9 cellular contexts compared by ENCODE assay signal in the genomic region with DNA sequence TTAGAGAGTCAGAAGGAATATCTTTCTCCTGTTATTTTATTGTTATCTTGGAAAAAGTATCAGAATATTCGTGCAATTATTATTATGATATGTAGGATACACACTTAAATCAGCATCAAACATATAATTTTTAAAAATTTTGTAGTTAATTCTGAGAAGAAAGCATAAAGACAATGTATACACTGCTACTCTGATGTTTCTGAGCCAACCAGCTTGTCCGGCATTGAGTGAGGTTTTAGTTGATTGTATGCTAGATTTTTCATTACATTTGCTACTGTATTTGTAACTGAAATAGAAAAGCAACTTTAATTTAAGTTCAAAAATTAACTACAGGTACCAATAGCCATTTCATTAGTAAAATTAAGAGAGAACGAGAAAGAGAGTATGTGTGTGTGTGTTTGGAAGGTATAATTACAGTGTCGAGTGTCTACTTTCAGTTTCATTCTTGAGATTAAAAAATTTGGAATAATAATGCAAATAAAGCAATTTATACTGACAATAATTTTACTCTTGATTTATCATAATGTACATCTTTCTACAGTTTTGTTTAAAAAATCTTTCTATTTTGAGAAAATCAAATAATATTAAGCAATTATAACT.
DNase-seq lines count a peak whose midpoint lies in the region; ATAC-seq, FAIRE-seq and TF ChIP-seq lines count a peak whose summit lies in the region.
"Had no signal": no experiment of that assay in that cellular context is flagged by ENCODE, and none has a peak within 500 bp of the region (broad histone marks: within the 10 kb centered on the region; RNA-seq: fewer than 3 reads in every experiment).

No MANE protein-coding gene starts in this region.

- CTCF ChIA-PET in activated CD8-positive, alpha-beta T cell treated with anti-CD3 and anti-CD28 coated beads for 36 hours (lab: Charles Lee), result no interaction called here

- H3K27ac Mint-ChIP-seq in activated CD8-positive, alpha-beta T cell treated with anti-CD3 and anti-CD28 coated beads for 36 hours, result no peak overlapping the region
- no peak overlapping the region for H3K27ac Mint-ChIP-seq in memory B cell

- DNase-seq in Karpas-422, result peak; percentile 47
- no peak for DNase-seq in activated CD8-positive, alpha-beta T cell treated with anti-CD3 and anti-CD28 coated beads for 36 hours
- no peak for DNase-seq in memory B cell (ENCODE audit: low spot score in 2 of 2)
- no peak for DNase-seq in HTR-8/SVneo (ENCODE audit: insufficient read length, low spot score)
- DNase-seq in Kasumi-1 (lab: John Stamatoyannopoulos, UW), result no peak
- no peak for DNase-seq in COLO668 (lab: John Stamatoyannopoulos, UW; ENCODE audit: unreplicated experiment)

- H3K27me3 ChIP-seq in BLaER1 treated with 17β-estradiol and CSF1 and Interleukin-3, amounts not matched to agents 10 nM and 100 nM, result no peaks in the 10 kb centered on the region
- H3K27me3 ChIP-seq in Karpas-422 (ENCODE audit: low read length), result no peaks in the 10 kb centered on the region

- no peaks in the 10 kb centered on the region for H3K9me3 ChIP-seq in BLaER1 treated with 17β-estradiol and CSF1 and Interleukin-3, amounts not matched to agents 10 nM and 100 nM (replicated peaks in 1 of 11)
- H3K9me3 ChIP-seq in Karpas-422 (ENCODE audit: low read length), result no peaks in the 10 kb centered on the region

- POLR2A ChIA-PET in activated CD8-positive, alpha-beta T cell treated with anti-CD3 and anti-CD28 coated beads for 36 hours (lab: Charles Lee), result no interaction called here

- no peaks in the 10 kb centered on the region for H3K79me2 ChIP-seq in Karpas-422 (ENCODE audit: low read length)

- H3K4me3 Mint-ChIP-seq in activated CD8-positive, alpha-beta T cell treated with anti-CD3 and anti-CD28 coated beads for 36 hours, result peak overlapping the region; percentile 38
- peak overlapping the region; percentile 85 for H3K4me3 Mint-ChIP-seq in memory B cell
- H3K4me3 Mint-ChIP-seq: neural crest cell had no signal

- peaks cover 1% of the 10 kb centered on the region for H3K9me3 Mint-ChIP-seq in activated CD8-positive, alpha-beta T cell treated with anti-CD3 and anti-CD28 coated beads for 36 hours
- peaks cover 2% of the 10 kb centered on the region for H3K9me3 Mint-ChIP-seq in memory B cell
- H3K9me3 Mint-ChIP-seq: neural crest cell had no signal

- peak overlapping the region; percentile 37 to 63 (median 54); a peak in 18 of 20 replicates for H3K4me3 ChIP-seq in BLaER1 treated with 17β-estradiol and CSF1 and Interleukin-3, amounts not matched to agents 10 nM and 100 nM
- H3K4me3 ChIP-seq in Karpas-422 (ENCODE audit: low read length), result peak overlapping the region; percentile 53

- intact Hi-C loops in activated CD8-positive, alpha-beta T cell treated with anti-CD3 and anti-CD28 coated beads for 36 hours (cut with micrococcal nuclease), result no loop called here

- TF ChIP-seq CTCF in activated CD8-positive, alpha-beta T cell treated with anti-CD3 and anti-CD28 coated beads for 36 hours (IDR thresholded peaks at IDR 0.05), result no peak

- H3K36me3 ChIP-seq in BLaER1 treated with 17β-estradiol and CSF1 and Interleukin-3, amounts not matched to agents 10 nM and 100 nM, result no peaks in the 10 kb centered on the region
- H3K36me3 ChIP-seq in Karpas-422 (ENCODE audit: insufficient read depth, low read length), result no peaks in the 10 kb centered on the region

- peak overlapping the region; percentile 64 for H2AFZ ChIP-seq in Karpas-422 (ENCODE audit: low read length)

- no peaks in the 10 kb centered on the region for H3K27me3 Mint-ChIP-seq in activated CD8-positive, alpha-beta T cell treated with anti-CD3 and anti-CD28 coated beads for 36 hours
- H3K27me3 Mint-ChIP-seq in memory B cell, result no peaks in the 10 kb centered on the region

- H3K4me2 ChIP-seq in BLaER1 treated with 17β-estradiol and CSF1 and Interleukin-3, amounts not matched to agents 10 nM and 100 nM, result peak overlapping the region; percentile 52 to 90 (median 78); a peak in 21 of 22 replicates
- peak overlapping the region; percentile 82 for H3K4me2 ChIP-seq in Karpas-422 (ENCODE audit: low read depth, low read length, poor library complexity, severe bottlenecking)

- H3K9ac ChIP-seq in BLaER1 treated with 17β-estradiol and CSF1 and Interleukin-3, amounts not matched to agents 10 nM and 100 nM, result peak overlapping the region; percentile 6 to 65 (median 52); a peak in 12 of 22 replicates
- peak overlapping the region; percentile 51 for H3K9ac ChIP-seq in Karpas-422 (ENCODE audit: low read length)

- H3K27ac ChIP-seq in BLaER1 treated with 17β-estradiol and CSF1 and Interleukin-3, amounts not matched to agents 10 nM and 100 nM, result peak overlapping the region in 10 of 11 experiments; percentile 13 to 65 (median 52); a peak in 16 of 22 replicates
- peak overlapping the region; percentile 34; the same call in 1 of the 2 replicates for H3K27ac ChIP-seq in Karpas-422 (ENCODE audit: low read length)

- no peaks in the 10 kb centered on the region for H3K36me3 Mint-ChIP-seq in activated CD8-positive, alpha-beta T cell treated with anti-CD3 and anti-CD28 coated beads for 36 hours (ENCODE audit: low read depth)
- no peaks in the 10 kb centered on the region for H3K36me3 Mint-ChIP-seq in memory B cell

- no peak for FAIRE-seq in HTR-8/SVneo (lab: Jason Lieb, UNC)

- H3K4me1 ChIP-seq in BLaER1 treated with 17β-estradiol and CSF1 and Interleukin-3, amounts not matched to agents 10 nM and 100 nM, result peaks cover 0 to 12% (median 8%) of the 10 kb centered on the region in 10 experiments; a peak in 13 of 20 replicates
- peaks cover 30% of the 10 kb centered on the region for H3K4me1 ChIP-seq in Karpas-422 (ENCODE audit: low read length)

- ATAC-seq in activated CD8-positive, alpha-beta T cell treated with anti-CD3 and anti-CD28 coated beads for 36 hours, result no peak
- ATAC-seq in memory B cell (ENCODE audit: low read depth) (no peak), GM18873 (IDR thresholded peaks at IDR 0.05; ENCODE audit: low FRiP score, unreplicated experiment) (no peak)

- no peaks in the 10 kb centered on the region for H3K4me1 Mint-ChIP-seq in activated CD8-positive, alpha-beta T cell treated with anti-CD3 and anti-CD28 coated beads for 36 hours (ENCODE audit: low read depth)
- peaks cover 3% of the 10 kb centered on the region for H3K4me1 Mint-ChIP-seq in memory B cell
- H3K4me1 Mint-ChIP-seq: neural crest cell had no signal

- no peaks in the 10 kb centered on the region for H3K9me2 ChIP-seq in Karpas-422 (replicated peaks; ENCODE audit: insufficient read depth, low read length)

- no peaks in the 10 kb centered on the region for H4K20me1 ChIP-seq in BLaER1 treated with 17β-estradiol and CSF1 and Interleukin-3, amounts not matched to agents 10 nM and 100 nM
- no peaks in the 10 kb centered on the region for H4K20me1 ChIP-seq in Karpas-422 (ENCODE audit: insufficient read depth, low read depth, low read length)
